8 cellular contexts compared by ENCODE assay signal in genomic region chr5:163459465-163459887, GRCh38. TPM values are rescaled to one million over a fixed set of nuclear protein-coding genes. Genes with fewer than 3 reads are reported as not detected.
DNase-seq lines count a peak whose midpoint lies in the region; ATAC-seq and TF ChIP-seq lines count a peak whose summit lies in the region.

No MANE protein-coding gene starts in this region.

- peak overlapping the region; percentile 96 for H3K27ac ChIP-seq in coronary artery

- CTCF ChIA-PET in HEK293T (lab: Yijun Ruan, JAX), result interaction anchor here (0.6 kb wide), 2 partner anchors 11 to 25 kb away, joined by 3 read pairs; no protein-coding TSS in a partner anchor

- POLR2A ChIA-PET in HEK293T (lab: Yijun Ruan, JAX), result interaction anchor here (1.1 to 6.4 kb wide), 10 partner anchors 11 to 106 kb away, joined by 3 to 129 read pairs (median 11); partner anchors contain the start of genes CCNG1 and MAT2B

- intact Hi-C loops in natural killer cell (cut with micrococcal nuclease), result no loop called here

- peaks cover 7% of the 10 kb centered on the region for H3K36me3 Mint-ChIP-seq in natural killer cell

- peak overlapping the region; percentile 98 for H3K4me3 Mint-ChIP-seq in natural killer cell

- no peaks in the 10 kb centered on the region for H3K27me3 Mint-ChIP-seq in natural killer cell (ENCODE audit: low read depth in 2 of 2)

- peak overlapping the region; percentile 84 for H3K4me3 ChIP-seq in coronary artery

- TF ChIP-seq CTCF in coronary artery (IDR thresholded peaks at IDR 0.05) (no peak), natural killer cell (IDR thresholded peaks at IDR 0.05) (no peak)

- peaks cover 28 to 40% of the 10 kb centered on the region in 2 donors for H3K4me1 Mint-ChIP-seq in natural killer cell

- ATAC-seq in HG02623 (IDR thresholded peaks at IDR 0.05; ENCODE audit: unreplicated experiment) (peak; percentile 1), natural killer cell (no peak)

- peak overlapping the region; percentile 98 for H3K27ac Mint-ChIP-seq in natural killer cell

- DNase-seq in NCI-H2227 treated with DMSO at 0.1 percent for 48 hours (lab: John Stamatoyannopoulos, UW) (peak; percentile 64), NCI-H2227 (lab: John Stamatoyannopoulos, UW; ENCODE audit: unreplicated experiment) (no peak), NCI-H748 (lab: John Stamatoyannopoulos, UW; ENCODE audit: unreplicated experiment) (peak; percentile 88), coronary artery (ENCODE audit: low spot score) (no peak), natural killer cell (no peak), HEK293T (ENCODE audit: extremely low spot score) (no peak), COLO668 (lab: John Stamatoyannopoulos, UW; ENCODE audit: unreplicated experiment) (no peak)

- H3K9me3 Mint-ChIP-seq in natural killer cell, result no peaks in the 10 kb centered on the region

TF ChIP-seq in HEK293T, 16 proteins besides CTCF, POLR2A, EP300 and RAD21:
- TF ChIP-seq CTBP1 (IDR thresholded peaks at IDR 0.05; ENCODE audit: borderline replicate concordance), result no peak
- TF ChIP-seq HDGF (IDR thresholded peaks at IDR 0.05; ENCODE audit: borderline replicate concordance), result no peak

RNA-seq across cellular contexts. Expression of gene NUDCD2, which starts 0.4 kb away (rescaled TPM):
- 10 to 100 TPM; 13.2 to 24.7 (median 21.7) TPM for total RNA-seq in natural killer cell

RNA-seq across cellular contexts. Expression of gene HMMR, which starts 1.0 kb away (rescaled TPM):
- under 1 TPM; 0.42 to 0.70 (median 0.63) TPM for total RNA-seq in natural killer cell

RNA-seq across cellular contexts. Expression of gene CCNG1, which starts 22.1 kb away (rescaled TPM):
- total RNA-seq in natural killer cell, result 100 to 1,000 TPM in 1 of 3 donors, 10 to 100 TPM in 2; 71.7 to 100 (median 78.7) TPM

RNA-seq across cellular contexts. Expression of gene MAT2B, which starts 45.9 kb away (rescaled TPM):
- 10 to 100 TPM; 68.5 to 99.0 (median 80.7) TPM for total RNA-seq in natural killer cell

Comparison
In these comparisons a context has a peak if more than half of its experiments do, and no peak if none do; other contexts are left out.
1. DNase-seq: peak in NCI-H2227 treated with DMSO at 0.1 percent for 48 hours (single experiment) and NCI-H748 (single experiment); none in NCI-H2227 (single experiment), coronary artery (single experiment), natural killer cell (single experiment), HEK293T (single experiment) and COLO668 (single experiment).